Comparison of ENCODE assay signal across 11 cellular contexts in genomic region chr12:102197789-102198188, GRCh38. TPM values are rescaled to one million over a fixed set of nuclear protein-coding genes. Genes with fewer than 3 reads are reported as not detected.
DNase-seq lines count a peak whose midpoint lies in the region; ATAC-seq lines count a peak whose summit lies in the region.
"Had no signal": no experiment of that assay in that cellular context is flagged by ENCODE, and none has a peak within 500 bp of the region (broad histone marks: within the 10 kb centered on the region; RNA-seq: fewer than 3 reads in every experiment).

TSS of gene PMCH (minus strand) at chr12:102197833. CDS start at chr12:102197770, 63 bp downstream.

- peak within 1 kb of the TSS; percentile 87 for H3K27ac Mint-ChIP-seq in activated CD4-positive, alpha-beta T cell treated with anti-CD3 and anti-CD28 coated beads, Interleukin-2, amount 10 ng/mL, durations not matched to agents 24 days and 14 days
- peak within 1 kb of the TSS; percentile 75 for H3K27ac Mint-ChIP-seq in activated T-helper 1 cell treated with anti-CD3 and anti-CD28 coated beads, Interleukin-12 subunit alpha, Interleukin-12 subunit beta, Interleukin-2, Interleukin-4 antibody, amounts not matched to agents 30 ng/mL and 10 ng/mL and 1 ng/mL, durations not matched to agents 14 hours and 24 hours and 36 hours
- H3K27ac Mint-ChIP-seq in stimulated activated effector memory CD8-positive, alpha-beta T cell treated with anti-CD3 and anti-CD28 coated beads, Interleukin-12 subunit alpha, Interleukin-12 subunit beta, amount 100 ng/mL, for 72 hours = no peak within 1 kb of the TSS

- ATAC-seq in HG02870 (IDR thresholded peaks at IDR 0.05; ENCODE audit: unreplicated experiment) (peak; percentile 99), GM19397 (IDR thresholded peaks at IDR 0.05; ENCODE audit: unreplicated experiment) (no peak)
- peak; percentile 100 for ATAC-seq in stimulated activated effector memory CD8-positive, alpha-beta T cell treated with anti-CD3 and anti-CD28 coated beads, Interleukin-12 subunit alpha, Interleukin-12 subunit beta, amount 100 ng/mL, for 72 hours

- no peak for DNase-seq in activated CD4-positive, alpha-beta T cell treated with anti-CD3 and anti-CD28 coated beads, Interleukin-2, amount 10 ng/mL, durations not matched to agents 24 days and 14 days
- no peak for DNase-seq in activated CD4-positive, alpha-beta T cell treated with anti-CD3 and anti-CD28 coated beads for 4 hours
- DNase-seq in activated T-helper 1 cell treated with anti-CD3 and anti-CD28 coated beads, Interleukin-12 subunit alpha, Interleukin-12 subunit beta, Interleukin-2, Interleukin-4 antibody, amounts not matched to agents 30 ng/mL and 10 ng/mL and 1 ng/mL, durations not matched to agents 14 hours and 24 hours and 36 hours (ENCODE audit: low spot score) = no peak
- DNase-seq in stimulated activated effector memory CD8-positive, alpha-beta T cell treated with anti-CD3 and anti-CD28 coated beads, Interleukin-12 subunit alpha, Interleukin-12 subunit beta, amount 100 ng/mL, for 72 hours (ENCODE audit: low spot score in 2 of 2) = no peak
- no peak for DNase-seq in AG08395 (ENCODE audit: low spot score)
- no peak for DNase-seq in HK-2 (ENCODE audit: unreplicated experiment)

- peak within 1 kb of the TSS; percentile 35 for H3K4me3 Mint-ChIP-seq in activated CD4-positive, alpha-beta T cell treated with anti-CD3 and anti-CD28 coated beads, Interleukin-2, amount 10 ng/mL, durations not matched to agents 24 days and 14 days
- H3K4me3 Mint-ChIP-seq in activated T-helper 1 cell treated with anti-CD3 and anti-CD28 coated beads, Interleukin-12 subunit alpha, Interleukin-12 subunit beta, Interleukin-2, Interleukin-4 antibody, amounts not matched to agents 30 ng/mL and 10 ng/mL and 1 ng/mL, durations not matched to agents 14 hours and 24 hours and 36 hours = peak within 1 kb of the TSS; percentile 2
- no peak within 1 kb of the TSS for H3K4me3 Mint-ChIP-seq in stimulated activated effector memory CD8-positive, alpha-beta T cell treated with anti-CD3 and anti-CD28 coated beads, Interleukin-12 subunit alpha, Interleukin-12 subunit beta, amount 100 ng/mL, for 72 hours

- intact Hi-C loops in activated CD4-positive, alpha-beta T cell treated with anti-CD3 and anti-CD28 coated beads, Interleukin-2, amount 10 ng/mL, durations not matched to agents 24 days and 14 days (cut with micrococcal nuclease) = loop anchor here (1.0 to 10.0 kb wide), 7 partner anchors 9 to 1307 kb away; partner anchors contain the start of genes NUP37 and PARPBP
- intact Hi-C loops in activated T-helper 1 cell treated with anti-CD3 and anti-CD28 coated beads, Interleukin-12 subunit alpha, Interleukin-12 subunit beta, Interleukin-2, Interleukin-4 antibody, amounts not matched to agents 30 ng/mL and 10 ng/mL and 1 ng/mL, durations not matched to agents 14 hours and 24 hours and 36 hours (cut with micrococcal nuclease) = loop anchor here (1.0 to 10.0 kb wide), 14 partner anchors 15 to 1307 kb away; partner anchors contain the start of genes CHPT1, NUP37, PARPBP and WASHC3

- peaks cover 17% of the 10 kb centered on the region for H3K4me1 Mint-ChIP-seq in activated CD4-positive, alpha-beta T cell treated with anti-CD3 and anti-CD28 coated beads, Interleukin-2, amount 10 ng/mL, durations not matched to agents 24 days and 14 days
- H3K4me1 Mint-ChIP-seq in activated T-helper 1 cell treated with anti-CD3 and anti-CD28 coated beads, Interleukin-12 subunit alpha, Interleukin-12 subunit beta, Interleukin-2, Interleukin-4 antibody, amounts not matched to agents 30 ng/mL and 10 ng/mL and 1 ng/mL, durations not matched to agents 14 hours and 24 hours and 36 hours (ENCODE audit: low read depth) = peaks cover 20% of the 10 kb centered on the region
- no peaks in the 10 kb centered on the region for H3K4me1 Mint-ChIP-seq in stimulated activated effector memory CD8-positive, alpha-beta T cell treated with anti-CD3 and anti-CD28 coated beads, Interleukin-12 subunit alpha, Interleukin-12 subunit beta, amount 100 ng/mL, for 72 hours

- H3K27me3 Mint-ChIP-seq in activated CD4-positive, alpha-beta T cell treated with anti-CD3 and anti-CD28 coated beads, Interleukin-2, amount 10 ng/mL, durations not matched to agents 24 days and 14 days = no peaks in the 10 kb centered on the region
- no peaks in the 10 kb centered on the region for H3K27me3 Mint-ChIP-seq in activated T-helper 1 cell treated with anti-CD3 and anti-CD28 coated beads, Interleukin-12 subunit alpha, Interleukin-12 subunit beta, Interleukin-2, Interleukin-4 antibody, amounts not matched to agents 30 ng/mL and 10 ng/mL and 1 ng/mL, durations not matched to agents 14 hours and 24 hours and 36 hours (ENCODE audit: insufficient read depth)

- H3K9me3 Mint-ChIP-seq in activated CD4-positive, alpha-beta T cell treated with anti-CD3 and anti-CD28 coated beads, Interleukin-2, amount 10 ng/mL, durations not matched to agents 24 days and 14 days = no peaks in the 10 kb centered on the region
- H3K9me3 Mint-ChIP-seq in activated T-helper 1 cell treated with anti-CD3 and anti-CD28 coated beads, Interleukin-12 subunit alpha, Interleukin-12 subunit beta, Interleukin-2, Interleukin-4 antibody, amounts not matched to agents 30 ng/mL and 10 ng/mL and 1 ng/mL, durations not matched to agents 14 hours and 24 hours and 36 hours = no peaks in the 10 kb centered on the region
- H3K9me3 Mint-ChIP-seq in stimulated activated effector memory CD8-positive, alpha-beta T cell treated with anti-CD3 and anti-CD28 coated beads, Interleukin-12 subunit alpha, Interleukin-12 subunit beta, amount 100 ng/mL, for 72 hours = no peaks in the 10 kb centered on the region

- H3K36me3 Mint-ChIP-seq in activated CD4-positive, alpha-beta T cell treated with anti-CD3 and anti-CD28 coated beads, Interleukin-2, amount 10 ng/mL, durations not matched to agents 24 days and 14 days (ENCODE audit: low read depth) = peaks cover 27% of the 10 kb centered on the region
- peaks cover 20% of the 10 kb centered on the region for H3K36me3 Mint-ChIP-seq in activated T-helper 1 cell treated with anti-CD3 and anti-CD28 coated beads, Interleukin-12 subunit alpha, Interleukin-12 subunit beta, Interleukin-2, Interleukin-4 antibody, amounts not matched to agents 30 ng/mL and 10 ng/mL and 1 ng/mL, durations not matched to agents 14 hours and 24 hours and 36 hours (ENCODE audit: low read depth)
- no peaks in the 10 kb centered on the region for H3K36me3 Mint-ChIP-seq in stimulated activated effector memory CD8-positive, alpha-beta T cell treated with anti-CD3 and anti-CD28 coated beads, Interleukin-12 subunit alpha, Interleukin-12 subunit beta, amount 100 ng/mL, for 72 hours

RNA-seq across cellular contexts. Expression of gene PMCH, which starts in this region (rescaled TPM):
- total RNA-seq in activated CD4-positive, alpha-beta T cell treated with anti-CD3 and anti-CD28 coated beads, Interleukin-2, amount 10 ng/mL, durations not matched to agents 24 days and 14 days = 6.3 and 8.4 TPM in 2 replicates
- total RNA-seq in activated T-helper 1 cell treated with anti-CD3 and anti-CD28 coated beads, Interleukin-12 subunit alpha, Interleukin-12 subunit beta, Interleukin-2, Interleukin-4 antibody, amounts not matched to agents 30 ng/mL and 10 ng/mL and 1 ng/mL, durations not matched to agents 14 hours and 24 hours and 36 hours = 3.1 and 4.3 TPM in 2 replicates
- total RNA-seq: A673, dermis microvascular lymphatic vessel endothelial cell, mononuclear cell had no signal
